Comparison of ENCODE assay signal across 8 cellular contexts in the genomic region with DNA sequence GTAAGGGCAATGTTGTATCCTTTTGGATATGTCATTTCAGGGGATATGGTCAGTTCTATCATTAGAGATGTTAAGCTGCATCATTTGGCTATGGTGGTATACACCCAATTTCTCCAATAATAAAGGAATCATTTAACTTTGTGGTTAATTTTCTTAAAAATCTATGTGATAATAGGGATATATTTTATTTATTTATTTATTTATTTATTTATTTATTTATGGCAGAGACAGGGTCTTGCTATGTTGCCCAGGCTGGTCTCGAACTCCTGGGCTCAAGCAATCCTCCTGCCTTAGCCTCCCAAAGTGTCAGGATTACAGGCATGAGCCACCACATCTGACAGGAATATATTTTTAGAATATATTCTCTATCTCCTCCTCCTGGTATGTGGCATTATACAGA.
"Had no signal": no experiment of that assay in that cellular context is flagged by ENCODE, and none has a peak within 500 bp of the region (broad histone marks: within the 10 kb centered on the region; RNA-seq: fewer than 3 reads in every experiment).

No MANE protein-coding gene starts in this region.

- H3K4me2 ChIP-seq: KMS-11 had no signal

- DNase-seq: GOT3, H9, KBM-7 had no signal

- H3K4me3 ChIP-seq: GM23248 had no signal

- H3K27ac Mint-ChIP-seq: H9, IgD-negative memory B cell had no signal

- H3K27me3 Mint-ChIP-seq: IgD-negative memory B cell had no signal

- H3K4me3 Mint-ChIP-seq: H9, IgD-negative memory B cell had no signal

- ATAC-seq: HepG2 had no signal

- H3K4me1 Mint-ChIP-seq: H9, IgD-negative memory B cell had no signal

- H3K9ac ChIP-seq: GM23248, KMS-11 had no signal

- H2AFZ ChIP-seq: GM23248 had no signal

- FAIRE-seq: HepG2 had no signal

- H3K9me3 Mint-ChIP-seq: H9, IgD-negative memory B cell had no signal

- H3K27ac ChIP-seq: GM23248, HL-60, KMS-11 had no signal
